In the genomic region with DNA sequence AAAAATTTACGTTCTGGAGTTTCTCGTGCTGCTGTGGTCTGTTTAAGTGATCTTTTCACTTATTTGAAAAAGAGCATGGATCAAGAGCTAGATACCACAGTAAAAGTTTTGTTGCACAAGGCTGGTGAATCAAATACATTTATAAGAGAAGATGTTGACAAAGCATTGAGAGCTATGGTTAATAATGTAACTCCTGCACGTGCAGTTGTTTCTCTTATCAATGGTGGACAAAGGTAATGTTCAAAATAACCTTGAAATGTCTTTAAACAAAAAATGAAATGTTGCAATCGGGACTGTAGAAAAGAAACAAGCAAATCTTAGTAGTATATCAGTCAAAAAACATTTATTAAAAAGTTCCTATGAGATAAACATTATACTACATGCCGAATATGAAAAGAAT, we compare ENCODE assay signal across 33 cellular contexts.
"Had no signal": no experiment of that assay in that cellular context is flagged by ENCODE, and none has a peak within 500 bp of the region (broad histone marks: within the 10 kb centered on the region; RNA-seq: fewer than 3 reads in every experiment).

No MANE protein-coding gene starts in this region.

- H3K27me3 ChIP-seq: adrenal gland, ascending aorta, body of pancreas, brain microvascular endothelial cell, breast epithelium, cardiac muscle cell had no signal

- H3K9me3 ChIP-seq: adrenal gland, ascending aorta, body of pancreas, breast epithelium had no signal

- DNase-seq: activated effector memory CD4-positive, alpha-beta T cell treated with anti-CD3 and anti-CD28 coated beads, Interleukin-2, amount 50 U/mL, for 16 hours; activated effector memory CD4-positive, alpha-beta T cell treated with Interleukin-2 at 50 U/mL for 16 hours; activated gamma-delta T cell; activated gamma-delta T cell treated with Interleukin-2 at 50 U/mL for 16 hours; activated naive CD4-positive, alpha-beta T cell; activated naive CD4-positive, alpha-beta T cell treated with anti-CD3 and anti-CD28 coated beads for 36 hours; activated naive CD4-positive, alpha-beta T cell treated with anti-CD3 and anti-CD28 coated beads, Interleukin-2, amount 10 ng/mL, durations not matched to agents 7 days and 5 days; activated naive CD4-positive, alpha-beta T cell treated with anti-CD3 and anti-CD28 coated beads, Interleukin-2, amount 50 U/mL, for 16 hours; activated naive CD4-positive, alpha-beta T cell treated with Interleukin-2 at 50 U/mL for 16 hours; activated naive CD8-positive, alpha-beta T cell treated with anti-CD3 and anti-CD28 coated beads for 36 hours; activated naive CD8-positive, alpha-beta T cell treated with anti-CD3 and anti-CD28 coated beads, Interleukin-2, amount 10 ng/mL, durations not matched to agents 7 days and 5 days; activated naive CD8-positive, alpha-beta T cell treated with anti-CD3 and anti-CD28 coated beads, Interleukin-2, amount 50 U/mL, for 24 hours; activated T-cell treated with anti-CD3 and anti-CD28 coated beads, Interleukin-2, amount 50 U/mL, for 1 hour; activated T-cell treated with anti-CD3 and anti-CD28 coated beads, Interleukin-2, amount 50 U/mL, for 24 hours; activated T-cell treated with anti-CD3 and anti-CD28 coated beads, Interleukin-2, amount 50 U/mL, for 4 hours; activated T-cell treated with anti-CD3 and anti-CD28 coated beads, Interleukin-2, amount 50 U/mL, for 48 hours; activated T-cell treated with anti-CD3 and anti-CD28 coated beads, Interleukin-2, amount 50 U/mL, for 72 hours; adrenal gland; amniotic stem cell; amygdala; anterior cingulate cortex; body of pancreas; brain microvascular endothelial cell; caudate nucleus; central memory CD4-positive, alpha-beta T cell; cerebellar nuclear complex had no signal

- H3K36me3 ChIP-seq: breast epithelium had no signal

- H3K4me3 ChIP-seq: adrenal gland, ascending aorta, body of pancreas, breast epithelium, cardiac muscle cell had no signal

- ATAC-seq: activated naive CD4-positive, alpha-beta T cell treated with anti-CD3 and anti-CD28 coated beads, Interleukin-2, amount 50 U/mL, for 72 hours; activated naive CD8-positive, alpha-beta T cell treated with anti-CD3 and anti-CD28 coated beads, Interleukin-2, amount 50 U/mL, for 24 hours; activated T-cell treated with anti-CD3 and anti-CD28 coated beads, Interleukin-2, amount 50 U/mL, for 4 hours; activated T-cell treated with anti-CD3 and anti-CD28 coated beads, Interleukin-2, amount 50 U/mL, for 72 hours; activated T-helper 17 cell treated with anti-CD3 and anti-CD28 coated beads, Interleukin-2, amount 50 U/mL, for 72 hours; body of pancreas had no signal

- FAIRE-seq: astrocyte, bronchial epithelial cell had no signal

- H3K4me1 ChIP-seq: adrenal gland, ascending aorta, body of pancreas, breast epithelium had no signal

- H3K27ac ChIP-seq: adrenal gland, ascending aorta, body of pancreas, brain microvascular endothelial cell, breast epithelium, cardiac muscle cell had no signal
